Comparison of ENCODE assay signal across 8 cellular contexts in genomic region chr9:136225748-136226679, GRCh38. TPM values are rescaled to one million over a fixed set of nuclear protein-coding genes. Genes with fewer than 3 reads are reported as not detected.
DNase-seq lines count a peak whose midpoint lies in the region; ATAC-seq and TF ChIP-seq lines count a peak whose summit lies in the region.

No MANE protein-coding gene starts in this region.

- H3K79me2 ChIP-seq in neural cell (replicated peaks; ENCODE audit: insufficient read depth, low read length) = no peaks in the 10 kb centered on the region

- TF ChIP-seq CTCF in GM12874 (IDR thresholded peaks at IDR 0.05; ENCODE audit: insufficient read depth, low read depth, low read length) = peak; percentile 99
- TF ChIP-seq CTCF in endodermal cell (conservative IDR thresholded peaks at IDR 0.05) = peak; percentile 95
- TF ChIP-seq CTCF in neural cell (IDR thresholded peaks at IDR 0.05; ENCODE audit: poor library complexity, severe bottlenecking) = peak; percentile 74
- peak; percentile 69 to 83 (median 81) for TF ChIP-seq CTCF in transverse colon (IDR thresholded peaks at IDR 0.05)

- H3K36me3 ChIP-seq in endodermal cell (ENCODE audit: control insufficient read depth, insufficient read depth, low read length) (peaks cover 24% of the 10 kb centered on the region), neural cell (ENCODE audit: insufficient read depth, low read length) (no peaks in the 10 kb centered on the region), transverse colon (no peaks in the 10 kb centered on the region)

- no peak for TF ChIP-seq POLR2A in transverse colon (IDR thresholded peaks at IDR 0.05)

- H3K9me3 ChIP-seq in endodermal cell (ENCODE audit: control insufficient read depth, low read length) (no peaks in the 10 kb centered on the region), neural cell (ENCODE audit: low read length) (no peaks in the 10 kb centered on the region), transverse colon (no peaks in the 10 kb centered on the region)

- 80 to 81% methylated on average over 17 to 30 of the region's 30 CpGs for WGBS in endodermal cell (ENCODE audit: insufficient coverage in 1 of 2, insufficient read length in 1 of 2), 2 experiments
- WGBS in transverse colon (ENCODE audit: low coverage in 1 of 2), 2 donors = 81 to 100% methylated on average over 1 to 26 of the region's 30 CpGs

- H2AFZ ChIP-seq in neural cell (ENCODE audit: low read depth, low read length) = no peak overlapping the region

- H3K27ac ChIP-seq in endodermal cell (ENCODE audit: low read depth, low read length) (no peak overlapping the region), neural cell (ENCODE audit: low read length) (no peak overlapping the region), transverse colon (peak overlapping the region in 3 of 4 donors; percentile 10 to 76 (median 37))

- no peak overlapping the region for H3K4me3 Mint-ChIP-seq in endodermal cell

- H3K27me3 ChIP-seq in endodermal cell (ENCODE audit: control insufficient read depth, insufficient read depth, low read length, poor library complexity, severe bottlenecking) (no peaks in the 10 kb centered on the region), neural cell (ENCODE audit: insufficient read depth, low read depth, low read length) (no peaks in the 10 kb centered on the region), transverse colon (no peaks in the 10 kb centered on the region)

- no peaks in the 10 kb centered on the region for H3K9me3 Mint-ChIP-seq in endodermal cell

- ATAC-seq in HG02798 (IDR thresholded peaks at IDR 0.05; ENCODE audit: poor library complexity, unreplicated experiment) = peak; percentile 62

- no peaks in the 10 kb centered on the region for H3K4me1 Mint-ChIP-seq in endodermal cell

- H3F3A ChIP-seq in neural cell (ENCODE audit: insufficient read depth, low read length, poor library complexity, severe bottlenecking) = no peaks in the 10 kb centered on the region

- TF ChIP-seq RAD21 in neural cell (conservative IDR thresholded peaks at IDR 0.05) = peak; percentile 54

- TF ChIP-seq EP300 in neural cell (conservative IDR thresholded peaks at IDR 0.05; ENCODE audit: poor library complexity, severe bottlenecking) (no peak), transverse colon (IDR thresholded peaks at IDR 0.05; ENCODE audit: low read depth) (no peak)

- H3K36me3 Mint-ChIP-seq in endodermal cell (ENCODE audit: low read depth) = peaks cover 19% of the 10 kb centered on the region

- intact Hi-C loops in transverse colon (cut with DNase I; ENCODE audit: low total_unique reads) = no loop called here

- H3K27ac Mint-ChIP-seq in endodermal cell = peak overlapping the region; percentile 66

- H4K20me1 ChIP-seq in neural cell (ENCODE audit: insufficient read depth) = no peaks in the 10 kb centered on the region

- H3K4me1 ChIP-seq in endodermal cell (ENCODE audit: control insufficient read depth, insufficient read depth, low read length) (no peaks in the 10 kb centered on the region), transverse colon (no peaks in the 10 kb centered on the region)

- H3K4me2 ChIP-seq in neural cell (ENCODE audit: low read length) = no peak overlapping the region

- H3K9ac ChIP-seq in endodermal cell (ENCODE audit: extremely low read depth, low read length, poor library complexity, severe bottlenecking) (no peak overlapping the region), neural cell (ENCODE audit: low read length) (no peak overlapping the region)

- no peaks in the 10 kb centered on the region for H3K9me2 ChIP-seq in neural cell (ENCODE audit: insufficient read depth, low read length)

- H3K27me3 Mint-ChIP-seq in endodermal cell (ENCODE audit: insufficient read depth) = no peaks in the 10 kb centered on the region

- in situ Hi-C loops in ACHN (cut with HindIII; ENCODE audit: low pct_ligation_motif_present, low pct_unique_long_range_greater_than_20kb, low sequenced_read_pairs) = no loop called here
- in situ Hi-C loops in transverse colon (cut with MboI; ENCODE audit: low pct_ligation_motif_present in 1 of 4, low pct_unique_long_range_greater_than_20kb in 1 of 4, low sequenced_read_pairs in 3 of 4) = no loop called here

- peak; percentile 55 for DNase-seq in ACHN
- peak; percentile 61 for DNase-seq in NCI-H2171 treated with DMSO at 0.1 percent for 48 hours (lab: John Stamatoyannopoulos, UW)
- DNase-seq in activated CD4-positive, alpha-beta T cell treated with anti-CD3 and anti-CD28 coated beads, Interleukin-2, amount 50 U/mL, for 48 hours = peak; percentile 75 to 79
- peak; percentile 96 for DNase-seq in endodermal cell
- DNase-seq in transverse colon = peak; percentile 72

- H3K4me3 ChIP-seq in endodermal cell (ENCODE audit: low read length) (no peak overlapping the region), neural cell (ENCODE audit: low read length) (no peak overlapping the region), transverse colon (no peak overlapping the region)

TF ChIP-seq in neural cell, 6 proteins besides CTCF, POLR2A, EP300 and RAD21:
- TF ChIP-seq POLR2AphosphoS5 (IDR thresholded peaks at IDR 0.05) (no peak), SMC3 (conservative IDR thresholded peaks at IDR 0.05; ENCODE audit: poor library complexity) (peak; percentile 62)
- TF ChIP-seq, protein P1, sequence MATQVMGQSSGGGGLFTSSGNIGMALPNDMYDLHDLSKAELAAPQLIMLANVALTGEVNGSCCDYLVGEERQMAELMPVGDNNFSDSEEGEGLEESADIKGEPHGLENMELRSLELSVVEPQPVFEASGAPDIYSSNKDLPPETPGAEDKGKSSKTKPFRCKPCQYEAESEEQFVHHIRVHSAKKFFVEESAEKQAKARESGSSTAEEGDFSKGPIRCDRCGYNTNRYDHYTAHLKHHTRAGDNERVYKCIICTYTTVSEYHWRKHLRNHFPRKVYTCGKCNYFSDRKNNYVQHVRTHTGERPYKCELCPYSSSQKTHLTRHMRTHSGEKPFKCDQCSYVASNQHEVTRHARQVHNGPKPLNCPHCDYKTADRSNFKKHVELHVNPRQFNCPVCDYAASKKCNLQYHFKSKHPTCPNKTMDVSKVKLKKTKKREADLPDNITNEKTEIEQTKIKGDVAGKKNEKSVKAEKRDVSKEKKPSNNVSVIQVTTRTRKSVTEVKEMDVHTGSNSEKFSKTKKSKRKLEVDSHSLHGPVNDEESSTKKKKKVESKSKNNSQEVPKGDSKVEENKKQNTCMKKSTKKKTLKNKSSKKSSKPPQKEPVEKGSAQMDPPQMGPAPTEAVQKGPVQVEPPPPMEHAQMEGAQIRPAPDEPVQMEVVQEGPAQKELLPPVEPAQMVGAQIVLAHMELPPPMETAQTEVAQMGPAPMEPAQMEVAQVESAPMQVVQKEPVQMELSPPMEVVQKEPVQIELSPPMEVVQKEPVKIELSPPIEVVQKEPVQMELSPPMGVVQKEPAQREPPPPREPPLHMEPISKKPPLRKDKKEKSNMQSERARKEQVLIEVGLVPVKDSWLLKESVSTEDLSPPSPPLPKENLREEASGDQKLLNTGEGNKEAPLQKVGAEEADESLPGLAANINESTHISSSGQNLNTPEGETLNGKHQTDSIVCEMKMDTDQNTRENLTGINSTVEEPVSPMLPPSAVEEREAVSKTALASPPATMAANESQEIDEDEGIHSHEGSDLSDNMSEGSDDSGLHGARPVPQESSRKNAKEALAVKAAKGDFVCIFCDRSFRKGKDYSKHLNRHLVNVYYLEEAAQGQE (IDR thresholded peaks at IDR 0.05; ENCODE audit: borderline replicate concordance) = no peak

RNA-seq across cellular contexts. Expression of gene QSOX2, which starts 19.6 kb away (rescaled TPM):
- total RNA-seq in endodermal cell = 10 to 100 TPM; 22.0 to 26.3 TPM
- polyA plus RNA-seq in endodermal cell (2013, experiment 1 of 2) = 29.8 TPM
- 26.3 TPM for polyA plus RNA-seq in endodermal cell (2013, experiment 2 of 2)
- 20.7 and 25.1 TPM in 2 replicates for polyA plus RNA-seq in neural cell
- 12.7 and 17.8 TPM in 2 replicates for polyA minus RNA-seq in neural cell
- total RNA-seq in transverse colon = 10 to 100 TPM in 1 of 4 donors, 1 to 10 TPM in 3; 3.7 to 18.1 (median 4.8) TPM

RNA-seq across cellular contexts. Expression of gene LHX3, which starts 21.1 kb away (rescaled TPM):
- total RNA-seq in endodermal cell = not detected
- 0.11 TPM for polyA plus RNA-seq in endodermal cell (2013, experiment 1 of 2)
- not detected for polyA plus RNA-seq in endodermal cell (2013, experiment 2 of 2)
- not detected in 2 replicates for polyA plus RNA-seq in neural cell
- 0.23 TPM in 1 of 2 replicates, not detected in the other for polyA minus RNA-seq in neural cell
- not detected for total RNA-seq in transverse colon

Comparison
In these comparisons a context has a peak if more than half of its experiments do, and no peak if none do; other contexts are left out.
1. H3K27ac ChIP-seq: peak in transverse colon (3 of 4); none in endodermal cell (single experiment) and neural cell (single experiment).
2. Peak in every context shown above with its lines, with median percentiles within 50 percentile points of each other: DNase-seq and CTCF ChIP-seq.